In genomic region chr3:39147711-39148115, GRCh38 we compare ENCODE assay signal across 1 cellular context.
TF ChIP-seq lines count a peak whose summit lies in the region.

No MANE protein-coding gene starts in this region.

TF ChIP-seq in GM12878, 131 proteins besides CTCF, POLR2A, EP300 and RAD21 (continued from another document):
- TF ChIP-seq ZNF592 (IDR thresholded peaks at IDR 0.05) (no peak), TAF1 (IDR thresholded peaks at IDR 0.05; ENCODE audit: borderline replicate concordance, low read depth, low read length) (peak; percentile 59; the same call in 1 of the 2 replicates), RELB (IDR thresholded peaks at IDR 0.05; ENCODE audit: low read depth) (no peak), CEBPB (IDR thresholded peaks at IDR 0.05; ENCODE audit: borderline replicate concordance in 1 of 2, low read depth in 2 of 2, low read length in 2 of 2) (no peak), POLR2AphosphoS2 (IDR thresholded peaks at IDR 0.05; ENCODE audit: low read depth, low read length) (0 out of 2 replicates have a peak, but pooled peaks have one; percentile 1), SP1 (IDR thresholded peaks at IDR 0.05; ENCODE audit: low read depth, low read length) (no peak), EED (IDR thresholded peaks at IDR 0.05; ENCODE audit: low read depth) (peak; percentile 70; the same call in 1 of the 2 replicates), PBX3 (IDR thresholded peaks at IDR 0.05; ENCODE audit: insufficient replicate concordance, low read depth, low read length) (no peak), GATAD2B (conservative IDR thresholded peaks at IDR 0.05; ENCODE audit: low read depth) (0 out of 2 replicates have a peak, but pooled peaks have one; percentile 69), MYB (IDR thresholded peaks at IDR 0.05; ENCODE audit: borderline replicate concordance, low read depth, low read length) (no peak), EGR1 (IDR thresholded peaks at IDR 0.05; ENCODE audit: borderline replicate concordance in 1 of 2, low read depth in 2 of 2, low read length in 2 of 2) (peak in 1 of 2 experiments; percentile 43; a peak in 1 of 3 replicates), REST (IDR thresholded peaks at IDR 0.05; ENCODE audit: low read depth, low read length) (0 out of 2 replicates have a peak, but pooled peaks have one; percentile 9), FOXM1 (IDR thresholded peaks at IDR 0.05; ENCODE audit: low read depth, low read length) (no peak), STAT1 (conservative IDR thresholded peaks at IDR 0.05) (no peak)
